23 cellular contexts compared by ENCODE assay signal in genomic region chr22:28175730-28176492, GRCh38.
DNase-seq lines count a peak whose midpoint lies in the region; ATAC-seq, FAIRE-seq and TF ChIP-seq lines count a peak whose summit lies in the region.
"Had no signal": no experiment of that assay in that cellular context is flagged by ENCODE, and none has a peak within 500 bp of the region (broad histone marks: within the 10 kb centered on the region; RNA-seq: fewer than 3 reads in every experiment).

No MANE protein-coding gene starts in this region.

- H3K27ac Mint-ChIP-seq in chondrocyte (ENCODE audit: unreplicated experiment) (peak overlapping the region; percentile 32), osteocyte (ENCODE audit: unreplicated experiment) (no peak overlapping the region)
- H3K27ac Mint-ChIP-seq: CD8-positive, alpha-beta memory T cell; H9 had no signal

- dilution Hi-C loops in keratinocyte (cut with MboI; ENCODE audit: extremely low pct_ligation_motif_present, low sequenced_read_pairs): no loop called here

- H2AFZ ChIP-seq in keratinocyte (ENCODE audit: control insufficient read depth, low read length): no peak overlapping the region

- H3K9ac ChIP-seq in keratinocyte (ENCODE audit: control insufficient read depth, extremely low read depth, insufficient read depth, low read length): no peak overlapping the region

- no peak for DNase-seq in chondrocyte (ENCODE audit: low spot score)
- DNase-seq in keratinocyte (ENCODE audit: low read depth, low spot score): no peak
- no peak for DNase-seq in cerebellar cortex (ENCODE audit: low spot score)
- no peak for DNase-seq in osteocyte (ENCODE audit: extremely low spot score, unreplicated experiment)
- no peak for DNase-seq in NCI-H1417 (lab: John Stamatoyannopoulos, UW)
- DNase-seq: ACHN; BE2C; C1 segment of cervical spinal cord; CD4-positive, CD25-positive, alpha-beta regulatory T cell; CD8-positive, alpha-beta memory T cell; COR-L47; DMS 273 treated with DMSO at 0.1 percent for 48 hours; DMS53; DND-41; EL; H9; IMR-90 had no signal

- H3K27me3 ChIP-seq in keratinocyte (ENCODE audit: control insufficient read depth, extremely low read depth, insufficient read depth, low read length): no peaks in the 10 kb centered on the region
- H3K27me3 ChIP-seq: BE2C had no signal

- H3K36me3 Mint-ChIP-seq in chondrocyte (ENCODE audit: low read depth) (no peaks in the 10 kb centered on the region), osteocyte (ENCODE audit: unreplicated experiment) (no peaks in the 10 kb centered on the region)
- H3K36me3 Mint-ChIP-seq: CD4-positive, CD25-positive, alpha-beta regulatory T cell; CD8-positive, alpha-beta memory T cell had no signal

- no peaks in the 10 kb centered on the region for H3K79me2 ChIP-seq in keratinocyte (ENCODE audit: control insufficient read depth, insufficient read depth, low read length)

- H3K4me3 Mint-ChIP-seq in chondrocyte (ENCODE audit: unreplicated experiment): no peak overlapping the region
- H3K4me3 Mint-ChIP-seq in osteocyte (ENCODE audit: unreplicated experiment): no peak overlapping the region
- H3K4me3 Mint-ChIP-seq: CD4-positive, CD25-positive, alpha-beta regulatory T cell; CD8-positive, alpha-beta memory T cell; H9 had no signal

- no peak overlapping the region for H3K4me3 ChIP-seq in keratinocyte (ENCODE audit: control insufficient read depth in 2 of 3, extremely low read depth in 1 of 3, insufficient read depth in 2 of 3, low read depth in 1 of 3, low read length in 3 of 3)
- H3K4me3 ChIP-seq: GM12878 had no signal

- no peaks in the 10 kb centered on the region for H4K20me1 ChIP-seq in keratinocyte (ENCODE audit: control insufficient read depth, extremely low read depth, insufficient read depth, low read length)

- peaks cover 3% of the 10 kb centered on the region for H3K9me3 Mint-ChIP-seq in chondrocyte (ENCODE audit: low read depth)
- H3K9me3 Mint-ChIP-seq in osteocyte (ENCODE audit: unreplicated experiment): peaks cover 5% of the 10 kb centered on the region
- H3K9me3 Mint-ChIP-seq: H9 had no signal

- peak overlapping the region; percentile 17 for H3K4me2 ChIP-seq in keratinocyte (ENCODE audit: control insufficient read depth, extremely low read depth, insufficient read depth, low read depth, low read length)

- H3K9me1 ChIP-seq in keratinocyte (ENCODE audit: control insufficient read depth, extremely low read depth, insufficient read depth, low read length): no peaks in the 10 kb centered on the region

- no peaks in the 10 kb centered on the region for H3K36me3 ChIP-seq in keratinocyte (ENCODE audit: control insufficient read depth in 2 of 2, extremely low read depth in 1 of 2, insufficient read depth in 2 of 2, low read length in 2 of 2)
- H3K36me3 ChIP-seq: BE2C had no signal

- FAIRE-seq in keratinocyte (lab: Jason Lieb, UNC): peak; percentile 65
- FAIRE-seq: A204.1, GM12878, H1, HTR-8/SVneo had no signal

- H3K9me3 ChIP-seq in keratinocyte (ENCODE audit: control insufficient read depth, low read depth, low read length): no peaks in the 10 kb centered on the region
- H3K9me3 ChIP-seq: BE2C had no signal

- TF ChIP-seq CTCF in chondrocyte (IDR thresholded peaks at IDR 0.05) (no peak), keratinocyte (optimal IDR thresholded peaks at IDR 0.05 in 1 of 3, IDR thresholded peaks at IDR 0.05 in 1 of 3, conservative IDR thresholded peaks at IDR 0.05 in 1 of 3; ENCODE audit: extremely low read depth in 1 of 3, insufficient read depth in 2 of 3, low read length in 3 of 3) (no peak), osteocyte (IDR thresholded peaks at IDR 0.05) (no peak)

- H3K4me1 ChIP-seq in keratinocyte (ENCODE audit: control insufficient read depth, extremely low read depth, insufficient read depth, low read length): peaks cover 31% of the 10 kb centered on the region

- no peaks in the 10 kb centered on the region for H3K27me3 Mint-ChIP-seq in chondrocyte (ENCODE audit: low read depth)
- H3K27me3 Mint-ChIP-seq in osteocyte (ENCODE audit: unreplicated experiment): no peaks in the 10 kb centered on the region

- H3K4me1 Mint-ChIP-seq in chondrocyte (ENCODE audit: low read depth) (peaks cover 8% of the 10 kb centered on the region), osteocyte (ENCODE audit: unreplicated experiment) (peaks cover 3% of the 10 kb centered on the region)
- H3K4me1 Mint-ChIP-seq: CD4-positive, CD25-positive, alpha-beta regulatory T cell; CD8-positive, alpha-beta memory T cell had no signal

- ATAC-seq in SK-N-SH treated with all-trans-retinoic acid at 6 μM for 48 hours: no peak
- ATAC-seq in HG03460 (IDR thresholded peaks at IDR 0.05; ENCODE audit: unreplicated experiment): no peak
- ATAC-seq: GM12878 had no signal

- H3K27ac ChIP-seq in keratinocyte (ENCODE audit: control insufficient read depth, insufficient read depth, low read length): peak overlapping the region; percentile 13

TF ChIP-seq in SK-N-SH treated with all-trans-retinoic acid at 6 μM for 48 hours, 23 proteins besides CTCF, POLR2A, EP300 and RAD21:
- TF ChIP-seq ZNF8 (CRISPR knock-in tag; IDR thresholded peaks at IDR 0.05) (no peak), ISL1 (CRISPR knock-in tag; IDR thresholded peaks at IDR 0.05) (peak; percentile 52), ESRRG (CRISPR knock-in tag; IDR thresholded peaks at IDR 0.05) (no peak), ZFP3 (CRISPR knock-in tag; IDR thresholded peaks at IDR 0.05) (no peak), ZNF70 (CRISPR knock-in tag; IDR thresholded peaks at IDR 0.05) (no peak), TSHZ2 (CRISPR knock-in tag; IDR thresholded peaks at IDR 0.05) (no peak)
